In the genomic region with DNA sequence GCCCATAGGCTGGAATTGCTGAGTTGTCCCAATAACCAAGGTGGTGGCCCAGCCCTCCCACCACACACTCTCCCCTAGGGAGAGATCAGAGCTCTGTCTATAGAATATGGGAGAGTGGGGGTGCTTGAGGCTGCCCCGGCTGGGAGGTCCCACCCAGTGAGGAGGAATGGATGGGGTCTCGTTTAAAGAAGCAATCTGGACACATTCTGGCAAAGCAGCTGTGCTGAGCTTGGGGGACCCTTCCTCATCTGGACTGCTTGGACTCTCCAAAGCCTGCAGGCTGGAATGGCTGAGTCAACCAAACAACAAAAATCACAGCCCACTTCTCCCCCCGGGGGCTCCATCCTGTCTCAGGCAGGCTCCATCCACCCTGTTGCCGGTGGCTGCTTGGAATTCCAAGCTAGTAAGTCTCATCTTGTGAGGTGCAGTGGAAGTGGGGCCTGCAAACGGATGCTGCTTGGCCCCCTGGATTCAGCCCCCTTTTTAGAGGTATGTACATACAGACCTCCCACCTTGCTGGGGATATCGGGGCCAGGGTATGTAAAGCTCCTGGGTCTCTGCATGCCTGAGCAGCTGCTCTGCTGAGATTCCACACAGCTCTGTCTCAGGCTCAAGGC, we compare ENCODE assay signal across 2 cellular contexts.
TF ChIP-seq lines count a peak whose summit lies in the region.

No MANE protein-coding gene starts in this region.

TF ChIP-seq in GM23338, 12 proteins besides CTCF, POLR2A, EP300 and RAD21:
- TF ChIP-seq STAT1 (IDR thresholded peaks at IDR 0.05; ENCODE audit: unreplicated experiment), result no peak
TF ChIP-seq in GM23338: peak in this region for 0.

TF ChIP-seq in H1, 55 proteins besides CTCF, POLR2A, EP300 and RAD21:
- no peak for TF ChIP-seq RFX5 (IDR thresholded peaks at IDR 0.05; ENCODE audit: borderline replicate concordance, low read depth, low read length)
- no peak for TF ChIP-seq SIRT6 (IDR thresholded peaks at IDR 0.05; ENCODE audit: low read length)
- TF ChIP-seq NANOG (IDR thresholded peaks at IDR 0.05; ENCODE audit: insufficient read depth, low read depth, low read length, poor library complexity, severe bottlenecking), result no peak
- 0 out of 2 replicates have a peak, but pooled peaks have one; percentile 25 for TF ChIP-seq TEAD4 (IDR thresholded peaks at IDR 0.05; ENCODE audit: low read depth, low read length)
- TF ChIP-seq TCF12 (IDR thresholded peaks at IDR 0.05; ENCODE audit: low read depth, low read length), result no peak
- no peak for TF ChIP-seq HDAC2 (IDR thresholded peaks at IDR 0.05; ENCODE audit: borderline replicate concordance in 1 of 2, low read depth in 2 of 2, low read length in 2 of 2)
TF ChIP-seq in H1: peak in this region for 1.
